7 cellular contexts compared by ENCODE assay signal in the genomic region with DNA sequence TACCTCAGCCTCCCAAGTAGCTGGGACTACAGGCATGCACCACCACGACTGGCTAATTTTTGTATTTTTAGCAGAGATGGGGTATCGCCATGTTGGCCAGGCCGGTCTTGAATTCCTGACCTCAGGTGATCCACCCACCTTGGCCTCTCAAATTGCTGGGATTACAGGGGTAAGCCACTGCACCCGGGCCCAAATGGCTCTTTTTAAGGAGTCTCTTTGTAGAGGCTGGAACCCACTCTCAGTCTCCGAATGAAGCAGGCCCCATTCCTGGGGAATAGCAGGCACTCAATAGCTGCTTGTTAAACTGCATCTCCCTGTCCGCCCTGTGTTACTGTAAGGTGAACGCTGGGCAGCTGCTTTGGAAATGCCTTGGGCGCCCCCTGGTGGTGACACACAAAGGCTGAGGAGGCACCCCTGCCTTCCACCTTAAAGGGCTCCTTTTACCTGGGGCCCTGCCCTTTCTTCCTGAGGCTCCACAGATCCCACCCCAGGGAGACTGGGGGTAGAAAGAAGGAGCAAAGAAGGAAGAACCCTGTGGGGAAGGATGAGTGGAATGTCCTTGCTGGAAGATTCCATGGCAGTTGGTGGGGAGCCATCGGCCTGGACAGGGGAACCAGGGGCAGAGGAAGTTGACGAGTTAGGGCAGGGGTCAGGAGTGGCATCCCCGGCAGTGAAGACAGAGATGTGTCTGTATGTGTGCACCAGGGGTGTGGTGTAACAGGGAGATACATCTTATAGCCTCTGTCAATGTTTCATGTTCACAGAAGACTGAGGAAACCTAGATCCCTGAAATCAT. TPM values are rescaled to one million over a fixed set of nuclear protein-coding genes. Genes with fewer than 3 reads are reported as not detected.
DNase-seq lines count a peak whose midpoint lies in the region; ATAC-seq lines count a peak whose summit lies in the region.

No MANE protein-coding gene starts in this region.

- H3K27ac Mint-ChIP-seq in activated naive CD4-positive, alpha-beta T cell treated with anti-CD3 and anti-CD28 coated beads, Interleukin-2, amount 10 ng/mL, durations not matched to agents 7 days and 5 days, result no peak overlapping the region

- peaks cover 6% of the 10 kb centered on the region for H3K27me3 Mint-ChIP-seq in activated naive CD4-positive, alpha-beta T cell treated with anti-CD3 and anti-CD28 coated beads, Interleukin-2, amount 10 ng/mL, durations not matched to agents 7 days and 5 days

- H3K9me3 Mint-ChIP-seq in activated naive CD4-positive, alpha-beta T cell treated with anti-CD3 and anti-CD28 coated beads, Interleukin-2, amount 10 ng/mL, durations not matched to agents 7 days and 5 days, result no peaks in the 10 kb centered on the region

- intact Hi-C loops in head of caudate nucleus (cut with DNase I), result loop anchor here (2.0 kb wide), 1 partner anchor 49 kb away; a partner anchor contains a TSS
- intact Hi-C loops in posterior vena cava (cut with DNase I), result loop anchor here (2.0 kb wide), 3 partner anchors 45 to 51 kb away; a partner anchor contains a TSS

- ATAC-seq in GM18498 (IDR thresholded peaks at IDR 0.05; ENCODE audit: unreplicated experiment), result peak; percentile 58

- DNase-seq in NCI-H128 (lab: John Stamatoyannopoulos, UW; ENCODE audit: unreplicated experiment), result peak; percentile 50
- peak; percentile 63 for DNase-seq in SKM-1 treated with dmso at 0.1 percent for 144 hours (lab: John Stamatoyannopoulos, UW; ENCODE audit: unreplicated experiment)
- peak; percentile 95 for DNase-seq in activated naive CD4-positive, alpha-beta T cell treated with anti-CD3 and anti-CD28 coated beads, Interleukin-2, amount 10 ng/mL, durations not matched to agents 7 days and 5 days
- peak; percentile 79 to 96 (median 91) for DNase-seq in head of caudate nucleus
- peak; percentile 95 for DNase-seq in posterior vena cava (ENCODE audit: low spot score)
- peak; percentile 92 for DNase-seq in ureter (ENCODE audit: low spot score)

- peaks cover 5% of the 10 kb centered on the region for H3K36me3 Mint-ChIP-seq in activated naive CD4-positive, alpha-beta T cell treated with anti-CD3 and anti-CD28 coated beads, Interleukin-2, amount 10 ng/mL, durations not matched to agents 7 days and 5 days

- peaks cover 39% of the 10 kb centered on the region for H3K4me1 Mint-ChIP-seq in activated naive CD4-positive, alpha-beta T cell treated with anti-CD3 and anti-CD28 coated beads, Interleukin-2, amount 10 ng/mL, durations not matched to agents 7 days and 5 days

- no peak overlapping the region for H3K4me3 Mint-ChIP-seq in activated naive CD4-positive, alpha-beta T cell treated with anti-CD3 and anti-CD28 coated beads, Interleukin-2, amount 10 ng/mL, durations not matched to agents 7 days and 5 days

- CTCF ChIA-PET in activated naive CD4-positive, alpha-beta T cell treated with anti-CD3 and anti-CD28 coated beads, Interleukin-2, amount 10 ng/mL, durations not matched to agents 7 days and 5 days (lab: Charles Lee), result interaction anchor here (0.6 to 17.9 kb wide), 17 partner anchors 10 to 191 kb away, joined by 3 to 547 read pairs (median 4); a partner anchor contains a TSS

RNA-seq across cellular contexts. Expression of a gene that starts 6.1 kb away (rescaled TPM):
- total RNA-seq in posterior vena cava, result 10 to 100 TPM; 13.0 to 15.8 TPM
- 22.7 TPM for total RNA-seq in ureter

RNA-seq across cellular contexts. Expression of a gene that starts 39.0 kb away (rescaled TPM):
- total RNA-seq in posterior vena cava (under 1 TPM; 0.19 to 0.48 TPM), ureter (9.2 TPM)

RNA-seq across cellular contexts. Expression of a gene that starts 48.9 kb away (rescaled TPM):
- total RNA-seq in posterior vena cava (10 to 100 TPM; 13.3 to 17.8 TPM), ureter (36.5 TPM)

RNA-seq across cellular contexts. Expression of a gene that starts 51.4 kb away (rescaled TPM):
- total RNA-seq in posterior vena cava (10 to 100 TPM; 14.5 to 18.8 TPM), ureter (40.9 TPM)

RNA-seq across cellular contexts. Expression of a gene that starts 58.5 kb away (rescaled TPM):
- not detected for total RNA-seq in posterior vena cava
- 0.31 TPM for total RNA-seq in ureter

Comparison
In these comparisons a context has a peak if more than half of its experiments do, and no peak if none do; other contexts are left out.
1. Peak in every context shown above with its lines: DNase-seq and ATAC-seq.